In the genomic region with DNA sequence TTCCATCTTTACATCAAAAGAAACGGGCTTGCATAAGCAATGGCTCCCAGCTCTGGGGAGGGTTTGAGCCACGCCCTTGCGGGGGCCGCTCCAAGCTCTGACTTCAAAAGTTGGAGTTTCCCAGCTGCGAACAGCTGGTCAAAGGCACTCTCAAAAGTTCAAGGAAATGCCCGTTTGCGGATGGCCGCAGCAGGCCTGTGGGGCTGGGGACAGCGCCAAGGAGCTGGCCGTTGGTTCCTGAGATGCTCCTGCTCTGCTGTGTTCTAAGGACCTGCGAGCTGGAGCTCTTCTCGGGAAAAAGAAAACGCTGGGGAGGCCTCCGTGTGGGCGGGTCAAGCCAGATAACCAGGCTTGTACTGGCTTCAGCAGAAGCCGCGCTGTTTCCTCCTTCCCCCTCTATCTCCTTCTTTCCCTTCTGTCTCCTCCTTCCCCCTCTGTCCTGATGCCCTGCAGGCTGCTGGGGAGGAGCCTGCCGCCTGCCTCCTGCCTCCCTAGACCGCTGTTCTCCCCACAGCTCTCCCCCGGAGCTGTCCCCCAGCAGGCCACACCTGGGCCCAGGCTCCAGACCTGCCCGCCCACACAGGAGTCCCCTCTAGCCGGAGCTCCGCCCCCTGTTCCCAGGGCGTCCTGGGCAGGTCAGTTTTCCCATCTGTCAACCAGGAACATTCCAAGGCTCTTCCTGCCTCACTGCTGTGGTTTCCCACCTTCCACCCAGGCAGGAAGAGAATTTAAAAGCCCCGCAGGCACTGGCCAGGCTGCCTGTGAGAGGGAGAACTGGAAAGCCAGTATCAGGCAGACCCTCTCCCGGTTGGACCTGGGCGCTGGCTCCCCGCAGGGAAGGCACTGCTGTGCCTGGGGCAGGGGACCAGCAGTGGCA, we compare ENCODE assay signal across 1 cellular context.
TF ChIP-seq lines count a peak whose summit lies in the region.

No MANE protein-coding gene starts in this region.

TF ChIP-seq in SK-N-SH, 30 proteins besides CTCF, POLR2A, EP300 and RAD21:
- no peak for TF ChIP-seq TEAD4 (IDR thresholded peaks at IDR 0.05; ENCODE audit: borderline replicate concordance, insufficient read depth)
- no peak for TF ChIP-seq GABPA (IDR thresholded peaks at IDR 0.05; ENCODE audit: low read depth)
- TF ChIP-seq, protein P1, sequence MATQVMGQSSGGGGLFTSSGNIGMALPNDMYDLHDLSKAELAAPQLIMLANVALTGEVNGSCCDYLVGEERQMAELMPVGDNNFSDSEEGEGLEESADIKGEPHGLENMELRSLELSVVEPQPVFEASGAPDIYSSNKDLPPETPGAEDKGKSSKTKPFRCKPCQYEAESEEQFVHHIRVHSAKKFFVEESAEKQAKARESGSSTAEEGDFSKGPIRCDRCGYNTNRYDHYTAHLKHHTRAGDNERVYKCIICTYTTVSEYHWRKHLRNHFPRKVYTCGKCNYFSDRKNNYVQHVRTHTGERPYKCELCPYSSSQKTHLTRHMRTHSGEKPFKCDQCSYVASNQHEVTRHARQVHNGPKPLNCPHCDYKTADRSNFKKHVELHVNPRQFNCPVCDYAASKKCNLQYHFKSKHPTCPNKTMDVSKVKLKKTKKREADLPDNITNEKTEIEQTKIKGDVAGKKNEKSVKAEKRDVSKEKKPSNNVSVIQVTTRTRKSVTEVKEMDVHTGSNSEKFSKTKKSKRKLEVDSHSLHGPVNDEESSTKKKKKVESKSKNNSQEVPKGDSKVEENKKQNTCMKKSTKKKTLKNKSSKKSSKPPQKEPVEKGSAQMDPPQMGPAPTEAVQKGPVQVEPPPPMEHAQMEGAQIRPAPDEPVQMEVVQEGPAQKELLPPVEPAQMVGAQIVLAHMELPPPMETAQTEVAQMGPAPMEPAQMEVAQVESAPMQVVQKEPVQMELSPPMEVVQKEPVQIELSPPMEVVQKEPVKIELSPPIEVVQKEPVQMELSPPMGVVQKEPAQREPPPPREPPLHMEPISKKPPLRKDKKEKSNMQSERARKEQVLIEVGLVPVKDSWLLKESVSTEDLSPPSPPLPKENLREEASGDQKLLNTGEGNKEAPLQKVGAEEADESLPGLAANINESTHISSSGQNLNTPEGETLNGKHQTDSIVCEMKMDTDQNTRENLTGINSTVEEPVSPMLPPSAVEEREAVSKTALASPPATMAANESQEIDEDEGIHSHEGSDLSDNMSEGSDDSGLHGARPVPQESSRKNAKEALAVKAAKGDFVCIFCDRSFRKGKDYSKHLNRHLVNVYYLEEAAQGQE (IDR thresholded peaks at IDR 0.05; ENCODE audit: low read depth, low read length) = no peak
- no peak for TF ChIP-seq FOXJ3 (CRISPR knock-in tag; IDR thresholded peaks at IDR 0.05)
- no peak for TF ChIP-seq SIN3A (IDR thresholded peaks at IDR 0.05; ENCODE audit: borderline replicate concordance, low read depth, low read length)
- TF ChIP-seq MXI1 (IDR thresholded peaks at IDR 0.05; ENCODE audit: low read depth, low read length) = no peak
- TF ChIP-seq, protein P2, sequence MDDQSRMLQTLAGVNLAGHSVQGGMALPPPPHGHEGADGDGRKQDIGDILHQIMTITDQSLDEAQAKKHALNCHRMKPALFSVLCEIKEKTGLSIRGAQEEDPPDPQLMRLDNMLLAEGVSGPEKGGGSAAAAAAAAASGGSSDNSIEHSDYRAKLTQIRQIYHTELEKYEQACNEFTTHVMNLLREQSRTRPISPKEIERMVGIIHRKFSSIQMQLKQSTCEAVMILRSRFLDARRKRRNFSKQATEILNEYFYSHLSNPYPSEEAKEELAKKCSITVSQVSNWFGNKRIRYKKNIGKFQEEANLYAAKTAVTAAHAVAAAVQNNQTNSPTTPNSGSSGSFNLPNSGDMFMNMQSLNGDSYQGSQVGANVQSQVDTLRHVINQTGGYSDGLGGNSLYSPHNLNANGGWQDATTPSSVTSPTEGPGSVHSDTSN (IDR thresholded peaks at IDR 0.05) = no peak
- TF ChIP-seq CHD2 (IDR thresholded peaks at IDR 0.05; ENCODE audit: low read length, partially characterized antibody) = no peak
- no peak for TF ChIP-seq YY1 (IDR thresholded peaks at IDR 0.05; ENCODE audit: low read depth)
- TF ChIP-seq GATA2 (CRISPR knock-in tag; IDR thresholded peaks at IDR 0.05) = no peak
- no peak for TF ChIP-seq POLR2AphosphoS5 (IDR thresholded peaks at IDR 0.05; ENCODE audit: low read depth, low read length)
- TF ChIP-seq, protein P3, sequence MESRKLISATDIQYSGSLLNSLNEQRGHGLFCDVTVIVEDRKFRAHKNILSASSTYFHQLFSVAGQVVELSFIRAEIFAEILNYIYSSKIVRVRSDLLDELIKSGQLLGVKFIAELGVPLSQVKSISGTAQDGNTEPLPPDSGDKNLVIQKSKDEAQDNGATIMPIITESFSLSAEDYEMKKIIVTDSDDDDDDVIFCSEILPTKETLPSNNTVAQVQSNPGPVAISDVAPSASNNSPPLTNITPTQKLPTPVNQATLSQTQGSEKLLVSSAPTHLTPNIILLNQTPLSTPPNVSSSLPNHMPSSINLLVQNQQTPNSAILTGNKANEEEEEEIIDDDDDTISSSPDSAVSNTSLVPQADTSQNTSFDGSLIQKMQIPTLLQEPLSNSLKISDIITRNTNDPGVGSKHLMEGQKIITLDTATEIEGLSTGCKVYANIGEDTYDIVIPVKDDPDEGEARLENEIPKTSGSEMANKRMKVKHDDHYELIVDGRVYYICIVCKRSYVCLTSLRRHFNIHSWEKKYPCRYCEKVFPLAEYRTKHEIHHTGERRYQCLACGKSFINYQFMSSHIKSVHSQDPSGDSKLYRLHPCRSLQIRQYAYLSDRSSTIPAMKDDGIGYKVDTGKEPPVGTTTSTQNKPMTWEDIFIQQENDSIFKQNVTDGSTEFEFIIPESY (IDR thresholded peaks at IDR 0.05; ENCODE audit: borderline replicate concordance, low read depth) = no peak
- no peak for TF ChIP-seq ELF1 (IDR thresholded peaks at IDR 0.05)
